Comparison of ENCODE assay signal across 8 cellular contexts in genomic region chr20:32763202-32763999, GRCh38. TPM values are rescaled to one million over a fixed set of nuclear protein-coding genes. Genes with fewer than 3 reads are reported as not detected.
DNase-seq lines count a peak whose midpoint lies in the region; ATAC-seq and TF ChIP-seq lines count a peak whose summit lies in the region.

No MANE protein-coding gene starts in this region.

- H3K4me3 Mint-ChIP-seq in activated naive CD8-positive, alpha-beta T cell treated with anti-CD3 and anti-CD28 coated beads, Interleukin-2, amount 50 U/mL, for 24 hours = peak overlapping the region; percentile 76

- no peak for TF ChIP-seq POLR2A in transverse colon (IDR thresholded peaks at IDR 0.05)

- POLR2A ChIA-PET in BJ (lab: Charles Lee) = no interaction called here

- H3K9me3 ChIP-seq in left lung (no peaks in the 10 kb centered on the region), transverse colon (no peaks in the 10 kb centered on the region)

- intact Hi-C loops in left lung (cut with DNase I) = no loop called here
- intact Hi-C loops in transverse colon (cut with DNase I; ENCODE audit: low total_unique reads) = no loop called here

- peaks cover 8 to 26% of the 10 kb centered on the region in 2 donors for H3K4me1 ChIP-seq in left lung
- peaks cover 9 to 17% (median 13%) of the 10 kb centered on the region in 4 donors for H3K4me1 ChIP-seq in transverse colon

- H3K36me3 ChIP-seq in BJ (ENCODE audit: control insufficient read depth, insufficient read depth, low read length) (no peaks in the 10 kb centered on the region), left lung (no peaks in the 10 kb centered on the region), transverse colon (no peaks in the 10 kb centered on the region)

- ATAC-seq in activated naive CD8-positive, alpha-beta T cell treated with anti-CD3 and anti-CD28 coated beads, Interleukin-2, amount 50 U/mL, for 24 hours = no peak
- ATAC-seq in left lung (peak; percentile 38), HG03520 (IDR thresholded peaks at IDR 0.05; ENCODE audit: unreplicated experiment) (no peak), HG03175 (IDR thresholded peaks at IDR 0.05; ENCODE audit: unreplicated experiment) (no peak), HG02981 (IDR thresholded peaks at IDR 0.05; ENCODE audit: unreplicated experiment) (no peak)

- in situ Hi-C loops in transverse colon (cut with MboI; ENCODE audit: low pct_ligation_motif_present in 1 of 4, low pct_unique_long_range_greater_than_20kb in 1 of 4, low sequenced_read_pairs in 3 of 4) = no loop called here

- H3K4me1 Mint-ChIP-seq in activated naive CD8-positive, alpha-beta T cell treated with anti-CD3 and anti-CD28 coated beads, Interleukin-2, amount 50 U/mL, for 24 hours = peaks cover 6% of the 10 kb centered on the region

- no peak overlapping the region for H3K27ac Mint-ChIP-seq in activated naive CD8-positive, alpha-beta T cell treated with anti-CD3 and anti-CD28 coated beads, Interleukin-2, amount 50 U/mL, for 24 hours

- H3K27me3 Mint-ChIP-seq in activated naive CD8-positive, alpha-beta T cell treated with anti-CD3 and anti-CD28 coated beads, Interleukin-2, amount 50 U/mL, for 24 hours = peaks cover 17% of the 10 kb centered on the region

- H3K27ac ChIP-seq in HL-60 (replicated peaks) = no peak overlapping the region
- H3K27ac ChIP-seq in left lung = no peak overlapping the region
- H3K27ac ChIP-seq in transverse colon = peak overlapping the region in 1 of 4 donors; percentile 62

- H3K36me3 Mint-ChIP-seq in activated naive CD8-positive, alpha-beta T cell treated with anti-CD3 and anti-CD28 coated beads, Interleukin-2, amount 50 U/mL, for 24 hours (ENCODE audit: low read depth) = no peaks in the 10 kb centered on the region

- DNase-seq in BJ (ENCODE audit: low read depth) = no peak
- no peak for DNase-seq in HL-60 (ENCODE audit: low read depth in 1 of 2, low spot score in 1 of 2)
- no peak for DNase-seq in activated naive CD8-positive, alpha-beta T cell treated with anti-CD3 and anti-CD28 coated beads, Interleukin-2, amount 50 U/mL, for 24 hours
- no peak for DNase-seq in left lung
- no peak for DNase-seq in transverse colon

- CTCF ChIA-PET in BJ (lab: Yijun Ruan, JAX) = interaction anchor here (0.8 to 3.2 kb wide), 7 partner anchors 11 to 241 kb away, joined by 3 to 27 read pairs (median 3); partner anchors contain the start of gene C20orf203

- H3K9me3 Mint-ChIP-seq in activated naive CD8-positive, alpha-beta T cell treated with anti-CD3 and anti-CD28 coated beads, Interleukin-2, amount 50 U/mL, for 24 hours = no peaks in the 10 kb centered on the region

- no peaks in the 10 kb centered on the region for H3K27me3 ChIP-seq in BJ (ENCODE audit: control insufficient read depth, insufficient read depth, low read length)
- H3K27me3 ChIP-seq in HL-60 (ENCODE audit: insufficient read depth, poor library complexity, severe bottlenecking) = no peaks in the 10 kb centered on the region
- H3K27me3 ChIP-seq in left lung = peaks cover 0 to 17% of the 10 kb centered on the region in 2 donors
- H3K27me3 ChIP-seq in transverse colon = no peaks in the 10 kb centered on the region

- TF ChIP-seq CTCF in BJ (IDR thresholded peaks at IDR 0.05; ENCODE audit: insufficient read depth, low read depth, low read length) = no peak
- TF ChIP-seq CTCF in HL-60 (IDR thresholded peaks at IDR 0.05; ENCODE audit: insufficient read depth, low read length) = no peak
- TF ChIP-seq CTCF in left lung (IDR thresholded peaks at IDR 0.05) = no peak
- TF ChIP-seq CTCF in transverse colon (IDR thresholded peaks at IDR 0.05) = no peak

- WGBS in transverse colon (ENCODE audit: low coverage in 1 of 2), 2 donors = 33% methylated on average over 31 of the region's 40 CpGs; no CpG with 5 or more reads in 1 of the 2 donors

- H3K4me3 ChIP-seq in BJ (ENCODE audit: low read depth, low read length) (peak overlapping the region; percentile 95), HL-60 (replicated peaks; ENCODE audit: insufficient read depth, low read length) (peak overlapping the region; percentile 74), left lung (peak overlapping the region; percentile 58 to 78), transverse colon (peak overlapping the region; percentile 81 to 87 (median 84))

- no peak for TF ChIP-seq EP300 in transverse colon (IDR thresholded peaks at IDR 0.05; ENCODE audit: low read depth)

RNA-seq across cellular contexts. Expression of gene DNMT3B, which starts 1.2 kb away (rescaled TPM):
- 1.1 and 1.3 TPM in 2 replicates for polyA plus RNA-seq in BJ (2011; rRNA removed)
- 1.6 and 1.8 TPM in 2 replicates for polyA minus RNA-seq in BJ (2011; rRNA and poly(A)+ RNA removed)
- total RNA-seq in left lung (1 to 10 TPM in 1 of 2 donors, under 1 TPM in 1; 0.86 to 1.6 TPM), transverse colon (1 to 10 TPM in 1 of 4 donors, under 1 TPM in 3; 0.37 to 6.8 (median 0.67) TPM)

RNA-seq across cellular contexts. Expression of gene COMMD7, which starts 20.1 kb away (rescaled TPM):
- polyA plus RNA-seq in BJ (2011; rRNA removed) = 73.6 and 84.3 TPM in 2 replicates
- 16.0 and 17.0 TPM in 2 replicates for polyA minus RNA-seq in BJ (2011; rRNA and poly(A)+ RNA removed)
- 10 to 100 TPM; 38.5 to 39.1 TPM for total RNA-seq in left lung
- total RNA-seq in transverse colon = 10 to 100 TPM; 14.3 to 24.8 (median 20.2) TPM

RNA-seq across cellular contexts. Expression of gene MAPRE1, which starts 56.4 kb away (rescaled TPM):
- polyA plus RNA-seq in BJ (2011; rRNA removed) = 61.5 and 99.2 TPM in 2 replicates
- polyA minus RNA-seq in BJ (2011; rRNA and poly(A)+ RNA removed) = 43.7 and 46.8 TPM in 2 replicates
- total RNA-seq in left lung (100 to 1,000 TPM in 1 of 2 donors, 10 to 100 TPM in 1; 87.4 to 107 TPM), transverse colon (10 to 100 TPM; 30.3 to 66.8 (median 60.5) TPM)
